11 cellular contexts compared by ENCODE assay signal in the genomic region with DNA sequence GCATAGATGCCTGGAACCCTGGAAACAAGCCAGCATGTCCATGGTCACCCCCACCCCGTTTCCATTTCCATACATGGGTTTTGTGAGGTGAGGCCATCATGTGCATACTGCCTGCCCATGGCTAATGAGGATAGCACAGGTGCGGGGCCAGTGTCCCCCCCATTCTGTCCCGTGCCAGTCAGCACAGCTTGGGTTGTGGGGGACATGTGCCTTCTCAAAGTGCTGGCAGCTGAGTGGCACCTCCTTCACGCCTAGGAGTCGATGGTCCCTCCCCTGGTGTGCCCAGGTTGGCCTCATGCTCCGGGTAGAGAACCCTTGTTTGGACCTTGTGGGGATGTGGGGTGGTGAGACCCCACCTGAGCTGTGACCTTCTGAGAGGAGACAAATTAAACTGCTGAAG. TPM values are rescaled to one million over a fixed set of nuclear protein-coding genes. Genes with fewer than 3 reads are reported as not detected.
A peak's percentile ranks its signal among the peaks of the same experiment; 100 is the strongest.
DNase-seq lines count a peak whose midpoint lies in the region; ATAC-seq, FAIRE-seq and TF ChIP-seq lines count a peak whose summit lies in the region.
"Had no signal": no experiment of that assay in that cellular context is flagged by ENCODE, and none has a peak within 500 bp of the region (broad histone marks: within the 10 kb centered on the region; RNA-seq: fewer than 3 reads in every experiment).

No MANE protein-coding gene starts in this region.

- TF ChIP-seq CTCF in VCaP (conservative IDR thresholded peaks at IDR 0.05) (no peak), heart right ventricle (IDR thresholded peaks at IDR 0.05) (no peak), vagina (IDR thresholded peaks at IDR 0.05) (no peak)

- intact Hi-C loops in heart right ventricle (cut with DNase I) = loop anchor here in 3 of 10 donors (2.0 to 10.0 kb wide), 3 partner anchors 15 to 129 kb away; a partner anchor contains a TSS
- intact Hi-C loops in vagina (cut with DNase I) = no loop called here

- peak in 5 of 8 donors; percentile 19 to 37 (median 33) for ATAC-seq in heart right ventricle

- H3K4me1 ChIP-seq in heart right ventricle (peaks cover 21 to 97% (median 76%) of the 10 kb centered on the region in 9 donors), small intestine (ENCODE audit: control insufficient read depth in 2 of 2, insufficient read depth in 1 of 2, low read depth in 1 of 2, low read length in 1 of 2) (peaks cover 6 to 16% of the 10 kb centered on the region in 2 donors), vagina (peaks cover 82% of the 10 kb centered on the region)

- H3K27ac Mint-ChIP-seq in T-helper 1 cell treated with Interleukin-12 subunit alpha and Interleukin-12 subunit beta and Interleukin-4 antibody, amounts not matched to agents 30 μg/mL and 1 μg/mL, for 36 hours = peak overlapping the region; percentile 32

- no peaks in the 10 kb centered on the region for H3K9me3 ChIP-seq in heart right ventricle
- H3K9me3 ChIP-seq in small intestine (ENCODE audit: control insufficient read depth, low read depth) = no peaks in the 10 kb centered on the region
- no peaks in the 10 kb centered on the region for H3K9me3 ChIP-seq in vagina
- H3K9me3 ChIP-seq: MG63 had no signal

- H3K4me3 Mint-ChIP-seq in T-helper 1 cell treated with Interleukin-12 subunit alpha and Interleukin-12 subunit beta and Interleukin-4 antibody, amounts not matched to agents 30 μg/mL and 1 μg/mL, for 36 hours = no peak overlapping the region

- FAIRE-seq in small intestine (lab: Jason Lieb, UNC) = no peak

- H3K27ac ChIP-seq in VCaP = peak overlapping the region; percentile 79
- peak overlapping the region in 2 of 10 donors; percentile 1 to 9 for H3K27ac ChIP-seq in heart right ventricle
- H3K27ac ChIP-seq in small intestine (ENCODE audit: low read depth in 1 of 2, low read length in 1 of 2) = peak overlapping the region; percentile 24 to 37
- H3K27ac ChIP-seq in vagina = no peak overlapping the region

- no peak for TF ChIP-seq POLR2A in vagina (IDR thresholded peaks at IDR 0.05)

- H3K4me1 Mint-ChIP-seq in T-helper 1 cell treated with Interleukin-12 subunit alpha and Interleukin-12 subunit beta and Interleukin-4 antibody, amounts not matched to agents 30 μg/mL and 1 μg/mL, for 36 hours (ENCODE audit: low read depth) = peaks cover 49% of the 10 kb centered on the region

- DNase-seq in T-helper 1 cell (no peak), heart right ventricle (no peak), small intestine (no peak), NCI-H2227 treated with DMSO at 0.1 percent for 48 hours (lab: John Stamatoyannopoulos, UW) (no peak), NCI-H1105 (lab: John Stamatoyannopoulos, UW) (no peak), vagina (ENCODE audit: extremely low spot score in 2 of 2) (no peak)
- DNase-seq: effector CD8-positive, alpha-beta T cell; MG63; stimulated activated CD4-positive, alpha-beta T cell treated with anti-CD3 and anti-CD28 coated beads, Interleukin-15, amount 100 ng/mL, for 24 hours had no signal

- WGBS in heart right ventricle, 2 donors = 33 to 53% methylated on average over 6 of the region's 6 CpGs
- 9 to 47% (median 29%) methylated on average over 6 of the region's 6 CpGs for WGBS in small intestine, 3 donors

- H3K36me3 Mint-ChIP-seq in T-helper 1 cell treated with Interleukin-12 subunit alpha and Interleukin-12 subunit beta and Interleukin-4 antibody, amounts not matched to agents 30 μg/mL and 1 μg/mL, for 36 hours (ENCODE audit: low read depth) = peaks cover 12% of the 10 kb centered on the region

- H3K4me3 ChIP-seq in heart right ventricle (no peak overlapping the region), small intestine (ENCODE audit: low read depth in 1 of 2, low read length in 2 of 2) (peak overlapping the region in 1 of 2 donors; percentile 0), vagina (no peak overlapping the region)
- H3K4me3 ChIP-seq: MG63 had no signal

- H3K9me3 Mint-ChIP-seq in T-helper 1 cell treated with Interleukin-12 subunit alpha and Interleukin-12 subunit beta and Interleukin-4 antibody, amounts not matched to agents 30 μg/mL and 1 μg/mL, for 36 hours = no peaks in the 10 kb centered on the region

- H3K27me3 Mint-ChIP-seq in T-helper 1 cell treated with Interleukin-12 subunit alpha and Interleukin-12 subunit beta and Interleukin-4 antibody, amounts not matched to agents 30 μg/mL and 1 μg/mL, for 36 hours (ENCODE audit: low read depth) = no peaks in the 10 kb centered on the region

- H3K36me3 ChIP-seq in heart right ventricle (peaks cover 0 to 14% (median 0%) of the 10 kb centered on the region in 9 donors), small intestine (ENCODE audit: control insufficient read depth in 2 of 2, insufficient read depth in 2 of 2, low read length in 2 of 2) (no peaks in the 10 kb centered on the region), vagina (no peaks in the 10 kb centered on the region)

- H3K27me3 ChIP-seq in heart right ventricle (no peaks in the 10 kb centered on the region), small intestine (ENCODE audit: control insufficient read depth in 2 of 2, insufficient read depth in 2 of 2, low read length in 2 of 2) (no peaks in the 10 kb centered on the region), vagina (no peaks in the 10 kb centered on the region)
- H3K27me3 ChIP-seq: MG63 had no signal

RNA-seq across cellular contexts. Expression of a gene that starts 7.2 kb away (rescaled TPM):
- 10 to 100 TPM; 37.4 to 58.3 (median 48.6) TPM for total RNA-seq in heart right ventricle
- 10 to 100 TPM; 17.6 to 18.4 TPM for polyA plus RNA-seq in heart right ventricle
- polyA plus RNA-seq in small intestine = 10 to 100 TPM; 24.0 to 27.9 (median 27.5) TPM
- total RNA-seq in vagina = 43.0 TPM
